In the genomic region with DNA sequence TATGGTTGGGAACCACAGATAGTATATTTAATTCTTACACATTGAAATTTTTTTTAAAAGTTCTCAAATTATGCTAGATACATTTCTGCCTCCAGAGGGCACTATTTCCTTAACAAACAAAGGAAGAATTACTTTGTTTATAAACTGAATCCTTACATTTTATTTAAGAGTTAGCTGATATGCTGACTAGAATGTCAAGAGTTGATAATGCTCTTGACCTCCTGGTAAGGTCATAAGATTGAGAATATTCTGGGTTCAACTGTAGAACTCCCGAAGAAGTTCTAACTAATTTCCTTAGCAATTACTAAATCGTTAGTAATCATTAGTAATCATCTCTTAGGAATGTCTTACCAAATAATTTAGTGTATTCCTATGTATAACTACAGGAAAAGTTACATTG, we compare ENCODE assay signal across 9 cellular contexts.
DNase-seq lines count a peak whose midpoint lies in the region; ATAC-seq and TF ChIP-seq lines count a peak whose summit lies in the region.
"Had no signal": no experiment of that assay in that cellular context is flagged by ENCODE, and none has a peak within 500 bp of the region (broad histone marks: within the 10 kb centered on the region; RNA-seq: fewer than 3 reads in every experiment).

No MANE protein-coding gene starts in this region.

- no peaks in the 10 kb centered on the region for H3K9me3 Mint-ChIP-seq in activated CD4-positive, alpha-beta T cell treated with anti-CD3 and anti-CD28 coated beads, Interleukin-2, amount 10 ng/mL, durations not matched to agents 7 days and 5 days
- H3K9me3 Mint-ChIP-seq in activated CD4-positive, alpha-beta T cell treated with anti-CD3 and anti-CD28 coated beads, Interleukin-2, amount 10 ng/mL, durations not matched to agents 24 days and 14 days, result no peaks in the 10 kb centered on the region
- no peaks in the 10 kb centered on the region for H3K9me3 Mint-ChIP-seq in T-helper 2 cell treated with Interferon-gamma antibody and Interleukin-4, amounts not matched to agents 5 μg/mL and 100 μg/mL, for 36 hours
- H3K9me3 Mint-ChIP-seq: activated naive CD4-positive, alpha-beta T cell treated with anti-CD3 and anti-CD28 coated beads, Interleukin-2, amount 50 U/mL, for 72 hours had no signal

- no peak overlapping the region for H3K27ac Mint-ChIP-seq in activated CD4-positive, alpha-beta T cell treated with anti-CD3 and anti-CD28 coated beads, Interleukin-2, amount 10 ng/mL, durations not matched to agents 7 days and 5 days
- no peak overlapping the region for H3K27ac Mint-ChIP-seq in activated CD4-positive, alpha-beta T cell treated with anti-CD3 and anti-CD28 coated beads, Interleukin-2, amount 10 ng/mL, durations not matched to agents 24 days and 14 days
- H3K27ac Mint-ChIP-seq in T-helper 2 cell treated with Interferon-gamma antibody and Interleukin-4, amounts not matched to agents 5 μg/mL and 100 μg/mL, for 36 hours, result no peak overlapping the region
- H3K27ac Mint-ChIP-seq: activated naive CD4-positive, alpha-beta T cell treated with anti-CD3 and anti-CD28 coated beads, Interleukin-2, amount 50 U/mL, for 72 hours had no signal

- no peak overlapping the region for H4K91ac ChIP-seq in mesenchymal stem cell (ENCODE audit: low read length)

- no peak overlapping the region for H2BK12ac ChIP-seq in mesenchymal stem cell (ENCODE audit: low read length in 2 of 2)

- no peak overlapping the region for H4K8ac ChIP-seq in mesenchymal stem cell (ENCODE audit: low read length)

- dilution Hi-C loops in mammary epithelial cell (cut with HindIII; ENCODE audit: low sequenced_read_pairs), result no loop called here

- H3K27me3 ChIP-seq in mammary epithelial cell (ENCODE audit: insufficient read depth, low read length) (no peaks in the 10 kb centered on the region), mesenchymal stem cell (ENCODE audit: control insufficient read depth in 1 of 2, insufficient read depth in 1 of 2, low read length in 2 of 2) (no peaks in the 10 kb centered on the region)

- no peak overlapping the region for H3K9ac ChIP-seq in mammary epithelial cell (ENCODE audit: insufficient read depth, low read length)
- H3K9ac ChIP-seq in mesenchymal stem cell (ENCODE audit: low read length), result peak overlapping the region; percentile 81

- no peak for ATAC-seq in HG02759 (IDR thresholded peaks at IDR 0.05; ENCODE audit: unreplicated experiment)
- ATAC-seq: activated naive CD4-positive, alpha-beta T cell treated with anti-CD3 and anti-CD28 coated beads, Interleukin-2, amount 50 U/mL, for 72 hours had no signal

- WGBS in mammary epithelial cell (ENCODE audit: low coverage, missing lambda C conversion rate), result 0% methylated on average over 2 of the region's 2 CpGs
- WGBS in mesenchymal stem cell, result no CpG with 5 or more reads among the region's 2 CpGs

- H3K14ac ChIP-seq in mesenchymal stem cell (ENCODE audit: low read length in 2 of 2), result no peak overlapping the region

- DNase-seq in activated CD4-positive, alpha-beta T cell treated with anti-CD3 and anti-CD28 coated beads, Interleukin-2, amount 10 ng/mL, durations not matched to agents 7 days and 5 days, result peak; percentile 21
- no peak for DNase-seq in activated CD4-positive, alpha-beta T cell treated with anti-CD3 and anti-CD28 coated beads, Interleukin-2, amount 10 ng/mL, durations not matched to agents 24 days and 14 days
- DNase-seq in NCI-H1694 treated with DMSO at 0.1 percent for 48 hours (lab: John Stamatoyannopoulos, UW) (peak; percentile 26), mammary epithelial cell (peak; percentile 28), mesenchymal stem cell (peak; percentile 63), posterior vena cava (ENCODE audit: low spot score) (no peak)
- no peak for DNase-seq in T-helper 2 cell treated with Interferon-gamma antibody and Interleukin-4, amounts not matched to agents 5 μg/mL and 100 μg/mL, for 36 hours (ENCODE audit: low spot score)

- H4K20me1 ChIP-seq in mammary epithelial cell (ENCODE audit: insufficient read depth, low read length), result no peaks in the 10 kb centered on the region

- in situ Hi-C loops in mammary epithelial cell (cut with MboI; ENCODE audit: low sequenced_read_pairs in 2 of 2), result no loop called here

- no peak overlapping the region for H2BK15ac ChIP-seq in mesenchymal stem cell (ENCODE audit: low read depth, poor library complexity, severe bottlenecking)

- TF ChIP-seq CTCF in mammary epithelial cell (conservative IDR thresholded peaks at IDR 0.05 in 1 of 2, IDR thresholded peaks at IDR 0.05 in 1 of 2; ENCODE audit: extremely low read depth in 1 of 2, insufficient read depth in 1 of 2, low read depth in 1 of 2, low read length in 2 of 2), result peak; percentile 59 to 62

- H3K9me3 ChIP-seq in mammary epithelial cell (replicated peaks; ENCODE audit: insufficient read depth, low read length) (no peaks in the 10 kb centered on the region), mesenchymal stem cell (ENCODE audit: control insufficient read depth, low read length) (no peaks in the 10 kb centered on the region)

- CTCF ChIA-PET in activated CD4-positive, alpha-beta T cell treated with anti-CD3 and anti-CD28 coated beads, Interleukin-2, amount 10 ng/mL, durations not matched to agents 7 days and 5 days (lab: Charles Lee), result interaction anchor here (0.7 kb wide), 1 partner anchor 354 kb away, joined by 3 read pairs; no protein-coding TSS in a partner anchor
- CTCF ChIA-PET in mammary epithelial cell (lab: Charles Lee; ENCODE audit: low non-redundant PET), result interaction anchor here (0.5 kb wide), 1 partner anchor 782 kb away, joined by 3 read pairs; no protein-coding TSS in a partner anchor

- H3K36me3 Mint-ChIP-seq in activated CD4-positive, alpha-beta T cell treated with anti-CD3 and anti-CD28 coated beads, Interleukin-2, amount 10 ng/mL, durations not matched to agents 7 days and 5 days (ENCODE audit: low read depth), result no peaks in the 10 kb centered on the region
- H3K36me3 Mint-ChIP-seq in activated CD4-positive, alpha-beta T cell treated with anti-CD3 and anti-CD28 coated beads, Interleukin-2, amount 10 ng/mL, durations not matched to agents 24 days and 14 days (ENCODE audit: low read depth), result peaks cover 2% of the 10 kb centered on the region
- H3K36me3 Mint-ChIP-seq in T-helper 2 cell treated with Interferon-gamma antibody and Interleukin-4, amounts not matched to agents 5 μg/mL and 100 μg/mL, for 36 hours (ENCODE audit: low read depth), result no peaks in the 10 kb centered on the region

- no peak overlapping the region for H2BK5ac ChIP-seq in mesenchymal stem cell (ENCODE audit: low read depth, low read length, poor library complexity, severe bottlenecking)

- intact Hi-C loops in activated CD4-positive, alpha-beta T cell treated with anti-CD3 and anti-CD28 coated beads, Interleukin-2, amount 10 ng/mL, durations not matched to agents 24 days and 14 days (cut with micrococcal nuclease), result loop anchor here (10.0 kb wide), 1 partner anchor 99 kb away; a partner anchor contains a TSS
- intact Hi-C loops in mammary epithelial cell (cut with micrococcal nuclease), result loop anchor here (5.0 kb wide), 1 partner anchor 67 kb away; no protein-coding TSS in a partner anchor
- intact Hi-C loops in posterior vena cava (cut with DNase I), result no loop called here

- H3K4me1 ChIP-seq in mammary epithelial cell (ENCODE audit: insufficient read depth, low read length) (peaks cover 5% of the 10 kb centered on the region), mesenchymal stem cell (ENCODE audit: control insufficient read depth, insufficient read depth, low read depth, low read length) (peaks cover 2% of the 10 kb centered on the region)

- peak overlapping the region; percentile 55 for H2AFZ ChIP-seq in mammary epithelial cell (ENCODE audit: low read depth, low read length)
- no peak overlapping the region for H2AFZ ChIP-seq in mesenchymal stem cell (ENCODE audit: low read depth, low read length)

- POLR2A ChIA-PET in activated CD4-positive, alpha-beta T cell treated with anti-CD3 and anti-CD28 coated beads, Interleukin-2, amount 10 ng/mL, durations not matched to agents 7 days and 5 days (lab: Charles Lee), result no interaction called here

- H3K27ac ChIP-seq in mammary epithelial cell (ENCODE audit: insufficient read depth, low read depth, low read length) (peak overlapping the region; percentile 45), mesenchymal stem cell (ENCODE audit: low read length, poor library complexity, severe bottlenecking) (no peak overlapping the region)

- H3K79me2 ChIP-seq in mammary epithelial cell (ENCODE audit: insufficient read depth, low read length), result no peaks in the 10 kb centered on the region

- no peak overlapping the region for H3K23ac ChIP-seq in mesenchymal stem cell (ENCODE audit: low read length in 2 of 2)

- H3K4me2 ChIP-seq in mammary epithelial cell (ENCODE audit: insufficient read depth, low read depth, low read length), result peak overlapping the region; percentile 70
- H3K4me2 ChIP-seq in mesenchymal stem cell (ENCODE audit: low read length, poor library complexity, severe bottlenecking), result no peak overlapping the region

- no peak overlapping the region for H2AK5ac ChIP-seq in mesenchymal stem cell (ENCODE audit: low read length, severe bottlenecking)

- H3K18ac ChIP-seq in mesenchymal stem cell (ENCODE audit: low read depth in 1 of 2, low read length in 2 of 2), result no peak overlapping the region

- H2BK120ac ChIP-seq in mesenchymal stem cell (ENCODE audit: low read depth, low read length), result no peak overlapping the region

- BruUV-seq in mammary epithelial cell (replicated peaks; lab: Mats Ljungman, UMichigan), result no TSS peak

- no peak overlapping the region for H3K4ac ChIP-seq in mesenchymal stem cell (ENCODE audit: low read depth in 1 of 2, low read length in 2 of 2)

- no peak overlapping the region for H3K4me3 Mint-ChIP-seq in activated CD4-positive, alpha-beta T cell treated with anti-CD3 and anti-CD28 coated beads, Interleukin-2, amount 10 ng/mL, durations not matched to agents 7 days and 5 days
- H3K4me3 Mint-ChIP-seq in activated CD4-positive, alpha-beta T cell treated with anti-CD3 and anti-CD28 coated beads, Interleukin-2, amount 10 ng/mL, durations not matched to agents 24 days and 14 days, result no peak overlapping the region
- H3K4me3 Mint-ChIP-seq in T-helper 2 cell treated with Interferon-gamma antibody and Interleukin-4, amounts not matched to agents 5 μg/mL and 100 μg/mL, for 36 hours, result no peak overlapping the region

- no peaks in the 10 kb centered on the region for H3K79me1 ChIP-seq in mesenchymal stem cell (replicated peaks; ENCODE audit: low read length, poor library complexity, severe bottlenecking)

- no peaks in the 10 kb centered on the region for H3K4me1 Mint-ChIP-seq in activated CD4-positive, alpha-beta T cell treated with anti-CD3 and anti-CD28 coated beads, Interleukin-2, amount 10 ng/mL, durations not matched to agents 7 days and 5 days
- no peaks in the 10 kb centered on the region for H3K4me1 Mint-ChIP-seq in activated CD4-positive, alpha-beta T cell treated with anti-CD3 and anti-CD28 coated beads, Interleukin-2, amount 10 ng/mL, durations not matched to agents 24 days and 14 days
- H3K4me1 Mint-ChIP-seq in T-helper 2 cell treated with Interferon-gamma antibody and Interleukin-4, amounts not matched to agents 5 μg/mL and 100 μg/mL, for 36 hours (ENCODE audit: low read depth), result no peaks in the 10 kb centered on the region

- H3K36me3 ChIP-seq in mammary epithelial cell (ENCODE audit: insufficient read depth, low read length), result no peaks in the 10 kb centered on the region
- H3K36me3 ChIP-seq in mesenchymal stem cell (ENCODE audit: control insufficient read depth in 1 of 2, insufficient read depth in 2 of 2, low read depth in 1 of 2, low read length in 2 of 2), result no peaks in the 10 kb centered on the region

- H3K27me3 Mint-ChIP-seq in activated CD4-positive, alpha-beta T cell treated with anti-CD3 and anti-CD28 coated beads, Interleukin-2, amount 10 ng/mL, durations not matched to agents 7 days and 5 days, result no peaks in the 10 kb centered on the region
- H3K27me3 Mint-ChIP-seq in activated CD4-positive, alpha-beta T cell treated with anti-CD3 and anti-CD28 coated beads, Interleukin-2, amount 10 ng/mL, durations not matched to agents 24 days and 14 days, result no peaks in the 10 kb centered on the region
- H3K27me3 Mint-ChIP-seq in T-helper 2 cell treated with Interferon-gamma antibody and Interleukin-4, amounts not matched to agents 5 μg/mL and 100 μg/mL, for 36 hours (ENCODE audit: low read depth), result no peaks in the 10 kb centered on the region

- H3K4me3 ChIP-seq in mammary epithelial cell (replicated peaks in 1 of 3; ENCODE audit: insufficient read depth in 1 of 3, low read depth in 2 of 3, low read length in 3 of 3) (peak overlapping the region in 2 of 3 experiments; percentile 9 to 36), mesenchymal stem cell (ENCODE audit: insufficient read depth in 1 of 2, low read depth in 1 of 2, low read length in 2 of 2) (peak overlapping the region in 1 of 2 experiments; percentile 20)

Comparison
In these comparisons a context has a peak if more than half of its experiments do, and no peak if none do; other contexts are left out.
1. DNase-seq: peak in activated CD4-positive, alpha-beta T cell treated with anti-CD3 and anti-CD28 coated beads, Interleukin-2, amount 10 ng/mL, durations not matched to agents 7 days and 5 days (single experiment), NCI-H1694 treated with DMSO at 0.1 percent for 48 hours (single experiment), mammary epithelial cell (single experiment) and mesenchymal stem cell (single experiment); none in activated CD4-positive, alpha-beta T cell treated with anti-CD3 and anti-CD28 coated beads, Interleukin-2, amount 10 ng/mL, durations not matched to agents 24 days and 14 days (single experiment), posterior vena cava (single experiment) and T-helper 2 cell treated with Interferon-gamma antibody and Interleukin-4, amounts not matched to agents 5 μg/mL and 100 μg/mL, for 36 hours (single experiment).
2. intact Hi-C loops: an anchor here in activated CD4-positive, alpha-beta T cell treated with anti-CD3 and anti-CD28 coated beads, Interleukin-2, amount 10 ng/mL, durations not matched to agents 24 days and 14 days (10.0 kb wide) and mammary epithelial cell (5.0 kb wide); none called in posterior vena cava.